20 cellular contexts compared by ENCODE assay signal in the genomic region with DNA sequence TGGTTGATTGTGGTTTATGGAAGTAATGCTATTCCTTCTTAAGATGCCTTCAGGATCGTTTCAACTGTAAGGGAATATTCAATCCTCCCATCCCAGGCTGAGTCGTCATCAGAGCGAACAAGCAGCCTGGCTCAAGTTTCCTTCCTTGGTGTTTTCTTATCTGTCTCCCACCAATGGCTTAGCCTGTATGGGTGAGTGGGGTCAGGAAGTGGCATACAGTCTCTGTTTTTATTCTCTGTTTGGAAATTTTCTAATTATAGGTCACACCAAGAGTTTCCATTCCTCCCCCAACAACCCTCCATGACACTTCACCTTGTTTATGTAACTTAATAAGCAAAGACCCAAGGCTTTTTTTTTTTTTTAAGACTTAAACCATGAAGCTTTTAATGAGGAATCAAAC. TPM values are rescaled to one million over a fixed set of nuclear protein-coding genes. Genes with fewer than 3 reads are reported as not detected.
DNase-seq lines count a peak whose midpoint lies in the region; ATAC-seq and TF ChIP-seq lines count a peak whose summit lies in the region.
"Had no signal": no experiment of that assay in that cellular context is flagged by ENCODE, and none has a peak within 500 bp of the region (broad histone marks: within the 10 kb centered on the region; RNA-seq: fewer than 3 reads in every experiment).

No MANE protein-coding gene starts in this region.

- H3K27ac Mint-ChIP-seq in chondrocyte (ENCODE audit: unreplicated experiment) (peak overlapping the region; percentile 29), nephron (peak overlapping the region in 2 of 3 experiments; percentile 6 to 58)
- H3K27ac Mint-ChIP-seq: activated T-helper 2 cell treated with anti-CD3 and anti-CD28 coated beads, Interferon-gamma antibody, Interleukin-2, Interleukin-4, amounts not matched to agents 10 μg/mL and 5 μg/mL and 100 μg/mL, durations not matched to agents 14 hours and 24 hours and 36 hours; CD8-positive, alpha-beta T cell; T-helper 2 cell treated with Interferon-gamma antibody and Interleukin-4, amounts not matched to agents 5 μg/mL and 100 μg/mL, for 36 hours had no signal

- H3K4me1 Mint-ChIP-seq in chondrocyte (ENCODE audit: low read depth) (peaks cover 38% of the 10 kb centered on the region), nephron (peaks cover 55% of the 10 kb centered on the region)

- no peak for TF ChIP-seq CTCF in chondrocyte (IDR thresholded peaks at IDR 0.05)
- TF ChIP-seq CTCF in nephron (IDR thresholded peaks at IDR 0.05; ENCODE audit: unreplicated experiment in 3 of 3) = no peak

- peak; percentile 15 for DNase-seq in EL
- peak; percentile 59 for DNase-seq in M059J (ENCODE audit: low read depth)
- no peak for DNase-seq in chondrocyte (ENCODE audit: low spot score)
- no peak for DNase-seq in activated T-cell treated with anti-CD3 and anti-CD28 coated beads, Interleukin-2, amount 50 U/mL, for 48 hours
- no peak for DNase-seq in superior temporal gyrus (ENCODE audit: extremely low spot score)
- no peak for DNase-seq in putamen (ENCODE audit: low spot score)
- DNase-seq: activated CD4-positive, alpha-beta T cell treated with anti-CD3 and anti-CD28 coated beads for 1 hour; adrenal gland; CD8-positive, alpha-beta T cell; DND-41; Karpas-422; NCI-H1105 treated with DMSO at 0.1 percent for 48 hours; NCI-H526 treated with DMSO at 0.1 percent for 48 hours; pancreas had no signal

- peaks cover 5% of the 10 kb centered on the region for H3K9me3 Mint-ChIP-seq in chondrocyte (ENCODE audit: low read depth)
- H3K9me3 Mint-ChIP-seq in nephron = peaks cover 3% of the 10 kb centered on the region
- H3K9me3 Mint-ChIP-seq: activated T-helper 2 cell treated with anti-CD3 and anti-CD28 coated beads, Interferon-gamma antibody, Interleukin-2, Interleukin-4, amounts not matched to agents 10 μg/mL and 5 μg/mL and 100 μg/mL, durations not matched to agents 14 hours and 24 hours and 36 hours; CD8-positive, alpha-beta T cell; T-helper 2 cell treated with Interferon-gamma antibody and Interleukin-4, amounts not matched to agents 5 μg/mL and 100 μg/mL, for 36 hours had no signal

- H3K27me3 Mint-ChIP-seq in chondrocyte (ENCODE audit: low read depth) = no peaks in the 10 kb centered on the region
- peaks cover 4% of the 10 kb centered on the region for H3K27me3 Mint-ChIP-seq in nephron (ENCODE audit: low read depth)

- H3K4me3 Mint-ChIP-seq in chondrocyte (ENCODE audit: unreplicated experiment) (no peak overlapping the region), nephron (no peak overlapping the region)
- H3K4me3 Mint-ChIP-seq: CD8-positive, alpha-beta T cell; T-helper 2 cell treated with Interferon-gamma antibody and Interleukin-4, amounts not matched to agents 5 μg/mL and 100 μg/mL, for 36 hours had no signal

- ATAC-seq in HG03378 (IDR thresholded peaks at IDR 0.05; ENCODE audit: unreplicated experiment) = no peak
- ATAC-seq: CD8-positive, alpha-beta T cell; left lobe of liver; pancreas had no signal

- H3K36me3 Mint-ChIP-seq in chondrocyte (ENCODE audit: low read depth) (no peaks in the 10 kb centered on the region), nephron (ENCODE audit: low read depth) (no peaks in the 10 kb centered on the region)
- H3K36me3 Mint-ChIP-seq: CD8-positive, alpha-beta T cell had no signal

RNA-seq across cellular contexts. Expression of a gene that starts 56.2 kb away (rescaled TPM):
- total RNA-seq in M059J (2014; rRNA removed; shearing (Covaris generic)) = 0.27 and 0.42 TPM in 2 replicates
- 0.67 to 8.6 TPM (median 0.77 TPM) in 3 replicates for total RNA-seq in chondrocyte
- total RNA-seq: activated T-helper 2 cell treated with anti-CD3 and anti-CD28 coated beads, Interferon-gamma antibody, Interleukin-2, Interleukin-4, amounts not matched to agents 10 μg/mL and 5 μg/mL and 100 μg/mL, durations not matched to agents 14 hours and 24 hours and 36 hours; CD8-positive, alpha-beta T cell; OCI-LY7 had no signal

Comparison
In these comparisons a context has a peak if more than half of its experiments do, and no peak if none do; other contexts are left out.
1. DNase-seq: peak in EL (single experiment) and M059J (single experiment); none in chondrocyte (single experiment), activated T-cell treated with anti-CD3 and anti-CD28 coated beads, Interleukin-2, amount 50 U/mL, for 48 hours (0 of 2), superior temporal gyrus (single experiment) and putamen (single experiment).